In genomic region chr16:15990902-15991301, GRCh38 we compare ENCODE assay signal across 13 cellular contexts.
"Had no signal": no experiment of that assay in that cellular context is flagged by ENCODE, and none has a peak within 500 bp of the region (broad histone marks: within the 10 kb centered on the region; RNA-seq: fewer than 3 reads in every experiment).

No MANE protein-coding gene starts in this region.

- DNase-seq: activated CD4-positive, alpha-beta T cell treated with anti-CD3 and anti-CD28 coated beads, Interleukin-2, amount 10 ng/mL, durations not matched to agents 7 days and 5 days; activated CD4-positive, CD25-positive, alpha-beta regulatory T cell; activated CD8-positive, alpha-beta memory T cell treated with anti-CD3 and anti-CD28 coated beads for 24 hours; activated naive CD4-positive, alpha-beta T cell treated with anti-CD3 and anti-CD28 coated beads for 36 hours; foreskin keratinocyte; head of caudate nucleus; left cardiac atrium; pancreas; small intestine; upper lobe of left lung had no signal

- H3K27ac ChIP-seq: cardiac muscle cell, foreskin keratinocyte, pancreas, suprapubic skin, upper lobe of left lung had no signal

- H3K4me3 ChIP-seq: cardiac muscle cell, pancreas, suprapubic skin, upper lobe of left lung had no signal

- ATAC-seq: foreskin keratinocyte; left cardiac atrium; natural killer cell treated with Interleukin-12 subunit alpha and Interleukin-12 subunit beta and Interleukin-15 and Interleukin-18, amount 100 ng/mL, for 72 hours; pancreas had no signal

- H3K36me3 ChIP-seq: cardiac muscle cell, pancreas had no signal

- H3K27me3 ChIP-seq: cardiac muscle cell, foreskin keratinocyte, pancreas, suprapubic skin, upper lobe of left lung had no signal

- H3K9me3 ChIP-seq: pancreas, suprapubic skin, upper lobe of left lung had no signal
